8 cellular contexts compared by ENCODE assay signal in the genomic region with DNA sequence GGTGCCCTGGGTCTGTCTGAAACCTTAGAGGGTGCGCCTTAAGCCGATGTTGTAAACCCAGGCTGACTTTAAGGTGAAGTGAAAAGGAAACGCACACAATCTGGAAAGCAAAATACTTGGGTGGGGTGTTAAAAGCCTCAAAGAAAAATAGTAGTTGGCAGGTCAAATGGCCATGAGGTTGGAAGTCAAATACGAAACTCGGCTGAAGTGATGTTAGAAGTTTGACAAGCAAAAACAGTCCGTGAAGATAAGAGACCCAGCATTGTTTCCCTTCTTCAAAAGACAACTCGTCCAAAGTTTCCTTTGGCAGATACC. TPM values are rescaled to one million over a fixed set of nuclear protein-coding genes. Genes with fewer than 3 reads are reported as not detected.
DNase-seq lines count a peak whose midpoint lies in the region; ATAC-seq and TF ChIP-seq lines count a peak whose summit lies in the region.

No MANE protein-coding gene starts in this region.

- no peaks in the 10 kb centered on the region for H3K36me3 ChIP-seq in right lobe of liver
- no peaks in the 10 kb centered on the region for H3K36me3 ChIP-seq in thyroid gland

- H3K9me3 ChIP-seq in right lobe of liver (no peaks in the 10 kb centered on the region), thyroid gland (no peaks in the 10 kb centered on the region)

- WGBS in right lobe of liver (ENCODE audit: insufficient coverage, low coverage, low lambda C conversion rate, missing lambda C conversion rate): 9% methylated on average over 6 of the region's 7 CpGs
- WGBS in thyroid gland, 2 donors: 19 to 24% methylated on average over 6 to 7 of the region's 7 CpGs

- peaks cover 17% of the 10 kb centered on the region for H3K36me3 Mint-ChIP-seq in activated CD8-positive, alpha-beta memory T cell treated with anti-CD3 and anti-CD28 coated beads, Interleukin-2, amount 10 ng/mL, durations not matched to agents 7 days and 5 days

- H3K4me3 ChIP-seq in astrocyte of the cerebellum (ENCODE audit: low read depth, low read length): peak overlapping the region; percentile 96
- H3K4me3 ChIP-seq in right lobe of liver: peak overlapping the region; percentile 83 to 91 (median 87)
- H3K4me3 ChIP-seq in thyroid gland (replicated peaks in 1 of 3): peak overlapping the region; percentile 68 to 99 (median 97)

- peak overlapping the region; percentile 86 for H3K4me3 Mint-ChIP-seq in activated CD8-positive, alpha-beta memory T cell treated with anti-CD3 and anti-CD28 coated beads, Interleukin-2, amount 10 ng/mL, durations not matched to agents 7 days and 5 days

- CTCF ChIA-PET in activated CD8-positive, alpha-beta memory T cell treated with anti-CD3 and anti-CD28 coated beads, Interleukin-2, amount 10 ng/mL, durations not matched to agents 7 days and 5 days (lab: Charles Lee): interaction anchor here (0.9 to 1.2 kb wide), 3 partner anchors 49 to 205 kb away, joined by 4 to 5 read pairs (median 5); no protein-coding TSS in a partner anchor

- TF ChIP-seq POLR2A in right lobe of liver (IDR thresholded peaks at IDR 0.05): no peak
- TF ChIP-seq POLR2A in thyroid gland (IDR thresholded peaks at IDR 0.05): no peak

- H3K27ac Mint-ChIP-seq in activated CD8-positive, alpha-beta memory T cell treated with anti-CD3 and anti-CD28 coated beads, Interleukin-2, amount 10 ng/mL, durations not matched to agents 7 days and 5 days: peak overlapping the region; percentile 62

- H3K4me1 Mint-ChIP-seq in activated CD8-positive, alpha-beta memory T cell treated with anti-CD3 and anti-CD28 coated beads, Interleukin-2, amount 10 ng/mL, durations not matched to agents 7 days and 5 days: peaks cover 29% of the 10 kb centered on the region

- intact Hi-C loops in right lobe of liver (cut with DNase I): no loop called here
- intact Hi-C loops in thyroid gland (cut with DNase I): loop anchor here (10.0 kb wide), 1 partner anchor 102 kb away; no protein-coding TSS in a partner anchor

- H3K27ac ChIP-seq in right lobe of liver: peak overlapping the region; percentile 82 to 92 (median 83)
- peak overlapping the region; percentile 90 to 95 (median 94) for H3K27ac ChIP-seq in thyroid gland

- no peaks in the 10 kb centered on the region for H3K9me3 Mint-ChIP-seq in activated CD8-positive, alpha-beta memory T cell treated with anti-CD3 and anti-CD28 coated beads, Interleukin-2, amount 10 ng/mL, durations not matched to agents 7 days and 5 days (ENCODE audit: low read depth)

- H3K27me3 ChIP-seq in right lobe of liver: no peaks in the 10 kb centered on the region
- H3K27me3 ChIP-seq in thyroid gland: no peaks in the 10 kb centered on the region

- peaks cover 0 to 10% (median 0%) of the 10 kb centered on the region in 4 donors for H3K4me1 ChIP-seq in right lobe of liver
- H3K4me1 ChIP-seq in thyroid gland: peaks cover 4 to 5% of the 10 kb centered on the region in 2 donors

- TF ChIP-seq CTCF in astrocyte of the cerebellum (IDR thresholded peaks at IDR 0.05; ENCODE audit: low read depth, low read length, missing control alignments) (no peak), right lobe of liver (IDR thresholded peaks at IDR 0.05) (no peak), thyroid gland (IDR thresholded peaks at IDR 0.05) (no peak)

- in situ Hi-C loops in astrocyte of the cerebellum (cut with HindIII; ENCODE audit: low sequenced_read_pairs): no loop called here

- no peaks in the 10 kb centered on the region for H3K27me3 Mint-ChIP-seq in activated CD8-positive, alpha-beta memory T cell treated with anti-CD3 and anti-CD28 coated beads, Interleukin-2, amount 10 ng/mL, durations not matched to agents 7 days and 5 days

- ATAC-seq in activated CD8-positive, alpha-beta memory T cell treated with anti-CD3 and anti-CD28 coated beads, Interleukin-2, amount 10 ng/mL, durations not matched to agents 7 days and 5 days: no peak
- ATAC-seq in right lobe of liver (no peak), HG03135 (IDR thresholded peaks at IDR 0.05; ENCODE audit: unreplicated experiment) (no peak)

- no peak for DNase-seq in activated CD8-positive, alpha-beta memory T cell treated with anti-CD3 and anti-CD28 coated beads, Interleukin-2, amount 10 ng/mL, durations not matched to agents 7 days and 5 days
- DNase-seq in activated CD8-positive, alpha-beta memory T cell treated with anti-CD3 and anti-CD28 coated beads for 24 hours: no peak
- DNase-seq in astrocyte of the cerebellum (ENCODE audit: low read depth) (no peak), right lobe of liver (no peak), thyroid gland (no peak), SKM-1 (lab: John Stamatoyannopoulos, UW; ENCODE audit: unreplicated experiment) (no peak)
- DNase-seq in stimulated activated naive CD4-positive, alpha-beta T cell treated with Interleukin-2 at 50 U/mL for 16 hours (lab: John Stamatoyannopoulos, UW): no peak

RNA-seq across cellular contexts. Expression of gene CDC42EP3, which starts 1.4 kb away (rescaled TPM):
- total RNA-seq in activated CD8-positive, alpha-beta memory T cell treated with anti-CD3 and anti-CD28 coated beads, Interleukin-2, amount 10 ng/mL, durations not matched to agents 7 days and 5 days: 10 to 100 TPM; 27.6 to 32.5 TPM
- total RNA-seq in right lobe of liver (1 to 10 TPM; 3.4 to 8.4 (median 6.0) TPM), thyroid gland (10 to 100 TPM in 3 of 4 donors, 1 to 10 TPM in 1; 8.1 to 24.7 (median 18.8) TPM)
